1 cellular context compared by ENCODE assay signal in genomic region chr1:27489973-27490741, GRCh38.
TF ChIP-seq lines count a peak whose summit lies in the region.

TSS of gene WASF2 (minus strand) at chr1:27490167. CDS start at chr1:27428890, 61,277 bp downstream.

TF ChIP-seq in HepG2, 621 proteins besides CTCF, POLR2A, EP300 and RAD21 (continued from another document and continues in another):
- TF ChIP-seq HNF1B (CRISPR knock-in tag; IDR thresholded peaks at IDR 0.05) (peak; percentile 65; the same call in 1 of the 2 replicates), ZNF407 (CRISPR knock-in tag; IDR thresholded peaks at IDR 0.05; ENCODE audit: not compliant biosample characterization) (peak; percentile 24), ZNF703 (CRISPR knock-in tag; IDR thresholded peaks at IDR 0.05; ENCODE audit: borderline replicate concordance) (no peak), SMARCE1 (IDR thresholded peaks at IDR 0.05; ENCODE audit: borderline replicate concordance) (no peak), ZSCAN9 (CRISPR knock-in tag; IDR thresholded peaks at IDR 0.05; ENCODE audit: borderline replicate concordance) (peak; percentile 20; the same call in 1 of the 2 replicates), ZMYM4 (CRISPR knock-in tag; IDR thresholded peaks at IDR 0.05) (peak; percentile 75), SRY (CRISPR knock-in tag; IDR thresholded peaks at IDR 0.05) (peak; percentile 55; the same call in 1 of the 2 replicates), ZFP36 (IDR thresholded peaks at IDR 0.05; ENCODE audit: borderline replicate concordance, low read depth, low read length, partially characterized antibody) (no peak), NFATC3 (CRISPR knock-in tag; IDR thresholded peaks at IDR 0.05) (no peak), TAF1 (CRISPR knock-in tag; IDR thresholded peaks at IDR 0.05) (peak; percentile 98), RNF2 (conservative IDR thresholded peaks at IDR 0.05; ENCODE audit: low read depth) (no peak), STAT5B (CRISPR knock-in tag; IDR thresholded peaks at IDR 0.05) (no peak), PRDM4 (CRISPR knock-in tag; IDR thresholded peaks at IDR 0.05; ENCODE audit: borderline replicate concordance) (no peak), ZNF558 (CRISPR knock-in tag; IDR thresholded peaks at IDR 0.05; ENCODE audit: borderline replicate concordance) (no peak), ZNF580 (CRISPR knock-in tag; IDR thresholded peaks at IDR 0.05; ENCODE audit: borderline replicate concordance, low read depth) (peak; percentile 9; the same call in 1 of the 2 replicates), THAP11 (CRISPR knock-in tag; IDR thresholded peaks at IDR 0.05) (peak; percentile 77), RORA (CRISPR knock-in tag; IDR thresholded peaks at IDR 0.05) (no peak), MTF1 (CRISPR knock-in tag; IDR thresholded peaks at IDR 0.05) (no peak), SALL1 (CRISPR knock-in tag; IDR thresholded peaks at IDR 0.05) (peak; percentile 57), YY1 (IDR thresholded peaks at IDR 0.05; ENCODE audit: insufficient read depth, insufficient replicate concordance, low read depth, low read length) (peak; percentile 96), CHCHD3 (CRISPR knock-in tag; IDR thresholded peaks at IDR 0.05) (0 out of 2 replicates have a peak, but pooled peaks have one; percentile 55), ZFY (CRISPR knock-in tag; IDR thresholded peaks at IDR 0.05) (peak; percentile 79), IRF9 (CRISPR knock-in tag; IDR thresholded peaks at IDR 0.05; ENCODE audit: borderline replicate concordance) (peak; percentile 71; the same call in 1 of the 2 replicates), PHF8 (CRISPR knock-in tag; IDR thresholded peaks at IDR 0.05) (peak; percentile 91), SNRNP70 (IDR thresholded peaks at IDR 0.05; ENCODE audit: low read depth, low read length) (0 out of 2 replicates have a peak, but pooled peaks have one; percentile 76), MLXIP (CRISPR knock-in tag; IDR thresholded peaks at IDR 0.05; ENCODE audit: borderline replicate concordance) (no peak), IRF1 (CRISPR knock-in tag; IDR thresholded peaks at IDR 0.05; ENCODE audit: low read depth) (no peak), ZBTB25 (CRISPR knock-in tag; IDR thresholded peaks at IDR 0.05) (no peak; the same call in 1 of the 2 replicates), THAP8 (CRISPR knock-in tag; IDR thresholded peaks at IDR 0.05; ENCODE audit: borderline replicate concordance) (no peak), ZNF101 (CRISPR knock-in tag; IDR thresholded peaks at IDR 0.05; ENCODE audit: borderline replicate concordance, low read depth) (peak; percentile 13; the same call in 1 of the 2 replicates), ZNF280B (CRISPR knock-in tag; IDR thresholded peaks at IDR 0.05; ENCODE audit: borderline replicate concordance) (0 out of 2 replicates have a peak, but pooled peaks have one; percentile 30), ZNF20 (CRISPR knock-in tag; IDR thresholded peaks at IDR 0.05) (0 out of 2 replicates have a peak, but pooled peaks have one; percentile 44), ZNF782 (CRISPR knock-in tag; IDR thresholded peaks at IDR 0.05; ENCODE audit: borderline replicate concordance) (no peak), ZSCAN20 (CRISPR knock-in tag; IDR thresholded peaks at IDR 0.05; ENCODE audit: borderline replicate concordance) (no peak)
